Comparison of ENCODE assay signal across 13 cellular contexts in the genomic region with DNA sequence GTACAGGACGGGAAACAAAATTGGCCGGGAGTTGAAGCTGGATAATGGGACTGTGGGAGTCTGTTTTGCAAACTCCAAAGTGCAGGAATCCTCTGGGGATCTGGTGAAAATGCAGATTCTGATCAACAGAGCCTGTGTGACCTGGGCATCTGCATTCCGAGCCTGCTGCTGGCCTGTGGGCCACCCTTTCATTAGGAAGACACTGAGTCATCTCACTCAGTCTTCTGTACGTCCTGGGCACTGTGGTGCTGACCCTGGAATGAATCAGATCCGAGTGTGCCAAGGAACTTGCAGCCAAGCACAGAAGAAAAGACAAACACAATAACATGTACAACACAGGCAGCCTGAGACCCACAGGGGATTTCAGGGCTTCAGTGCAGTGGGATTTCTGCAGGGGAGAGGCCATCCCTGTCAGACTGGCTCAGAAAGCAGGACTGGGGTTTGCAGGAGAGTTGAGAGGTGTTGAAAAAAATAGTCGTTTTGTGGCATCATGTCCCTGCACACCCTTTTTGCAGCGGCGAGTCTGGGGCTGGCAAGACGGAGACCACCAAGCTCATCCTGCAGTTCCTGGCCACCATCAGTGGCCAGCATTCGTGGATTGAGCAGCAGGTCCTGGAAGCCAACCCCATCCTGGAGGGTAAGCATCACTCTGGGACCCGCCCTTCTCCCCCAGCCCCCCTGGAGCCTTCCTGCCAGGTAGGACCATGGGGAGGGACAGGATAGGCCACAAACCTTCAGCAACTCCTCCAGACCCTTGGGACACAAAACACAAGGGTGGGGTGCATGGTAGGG. TPM values are rescaled to one million over a fixed set of nuclear protein-coding genes. Genes with fewer than 3 reads are reported as not detected.
DNase-seq lines count a peak whose midpoint lies in the region; ATAC-seq, FAIRE-seq and TF ChIP-seq lines count a peak whose summit lies in the region.
"Had no signal": no experiment of that assay in that cellular context is flagged by ENCODE, and none has a peak within 500 bp of the region (broad histone marks: within the 10 kb centered on the region; RNA-seq: fewer than 3 reads in every experiment).

No MANE protein-coding gene starts in this region.

- H3K4me1 ChIP-seq in A549, result peaks cover 23% of the 10 kb centered on the region
- H3K4me1 ChIP-seq in mesenchymal stem cell (ENCODE audit: control insufficient read depth, insufficient read depth, low read depth, low read length), result peaks cover 2% of the 10 kb centered on the region

- no peak overlapping the region for H4K91ac ChIP-seq in mesenchymal stem cell (ENCODE audit: low read length)

- no peak overlapping the region for H2BK5ac ChIP-seq in mesenchymal stem cell (ENCODE audit: low read depth, low read length, poor library complexity, severe bottlenecking)

- H3K4me1 Mint-ChIP-seq in T-helper 2 cell treated with Interferon-gamma antibody and Interleukin-4, amounts not matched to agents 5 μg/mL and 100 μg/mL, for 36 hours (ENCODE audit: low read depth), result peaks cover 2% of the 10 kb centered on the region
- peaks cover 17% of the 10 kb centered on the region for H3K4me1 Mint-ChIP-seq in CD14-positive monocyte

- no peak overlapping the region for H2BK15ac ChIP-seq in mesenchymal stem cell (ENCODE audit: low read depth, poor library complexity, severe bottlenecking)

- no peak for FAIRE-seq in A549 (lab: Jason Lieb, UNC)

- intact Hi-C loops in CD14-positive monocyte (cut with micrococcal nuclease), result no loop called here

- DNase-seq in A549 (ENCODE audit: low read depth in 1 of 2, low spot score in 1 of 2) (peak in 1 of 2 experiments; percentile 11), M059J (ENCODE audit: low read depth) (peak; percentile 86), epithelial cell of esophagus (ENCODE audit: low read depth) (peak; percentile 60), mesenchymal stem cell (no peak), NCI-H2227 (lab: John Stamatoyannopoulos, UW; ENCODE audit: unreplicated experiment) (no peak), CD14-positive monocyte (ENCODE audit: low spot score) (no peak)
- no peak for DNase-seq in T-helper 2 cell treated with Interferon-gamma antibody and Interleukin-4, amounts not matched to agents 5 μg/mL and 100 μg/mL, for 36 hours (ENCODE audit: low spot score)
- DNase-seq: activated CD4-positive, alpha-beta T cell treated with anti-CD3 and anti-CD28 coated beads for 1 hour; NCI-H1417 treated with DMSO at 0.1 percent for 48 hours; nephron progenitor cell had no signal

- no peaks in the 10 kb centered on the region for H3K79me1 ChIP-seq in mesenchymal stem cell (replicated peaks; ENCODE audit: low read length, poor library complexity, severe bottlenecking)

- no peak overlapping the region for H3K18ac ChIP-seq in mesenchymal stem cell (ENCODE audit: low read depth in 1 of 2, low read length in 2 of 2)

- H3K27me3 Mint-ChIP-seq in T-helper 2 cell treated with Interferon-gamma antibody and Interleukin-4, amounts not matched to agents 5 μg/mL and 100 μg/mL, for 36 hours (ENCODE audit: low read depth), result peaks cover 32% of the 10 kb centered on the region
- peaks cover 0 to 4% (median 3%) of the 10 kb centered on the region in 3 donors for H3K27me3 Mint-ChIP-seq in CD14-positive monocyte (ENCODE audit: low read depth in 3 of 3)

- peak overlapping the region; percentile 53 for H3K9ac ChIP-seq in mesenchymal stem cell (ENCODE audit: low read length)
- H3K9ac ChIP-seq: BLaER1 had no signal

- no peaks in the 10 kb centered on the region for H3K36me3 ChIP-seq in mesenchymal stem cell (ENCODE audit: control insufficient read depth in 1 of 2, insufficient read depth in 2 of 2, low read depth in 1 of 2, low read length in 2 of 2)
- H3K36me3 ChIP-seq: BLaER1 had no signal

- no peak overlapping the region for H2AK5ac ChIP-seq in mesenchymal stem cell (ENCODE audit: low read length, severe bottlenecking)

- H3K9me3 ChIP-seq in A549, result no peaks in the 10 kb centered on the region
- H3K9me3 ChIP-seq in mesenchymal stem cell (ENCODE audit: control insufficient read depth, low read length), result no peaks in the 10 kb centered on the region
- H3K9me3 ChIP-seq: BLaER1 had no signal

- no peak overlapping the region for H2AFZ ChIP-seq in mesenchymal stem cell (ENCODE audit: low read depth, low read length)
- H2AFZ ChIP-seq: PC-9 had no signal

- no peak for TF ChIP-seq POLR2A in A549 (IDR thresholded peaks at IDR 0.05; ENCODE audit: low read length)

- TF ChIP-seq RAD21 in A549 (conservative IDR thresholded peaks at IDR 0.05 in 1 of 2, IDR thresholded peaks at IDR 0.05 in 1 of 2), result no peak

- H3K14ac ChIP-seq in mesenchymal stem cell (ENCODE audit: low read length in 2 of 2), result peak overlapping the region in 1 of 2 experiments; percentile 19

- H3K4me3 Mint-ChIP-seq in T-helper 2 cell treated with Interferon-gamma antibody and Interleukin-4, amounts not matched to agents 5 μg/mL and 100 μg/mL, for 36 hours, result no peak overlapping the region
- H3K4me3 Mint-ChIP-seq in CD14-positive monocyte, result no peak overlapping the region
- H3K4me3 Mint-ChIP-seq: nephron progenitor cell had no signal

- TF ChIP-seq CTCF in A549 (IDR thresholded peaks at IDR 0.05) (no peak), epithelial cell of esophagus (IDR thresholded peaks at IDR 0.05; ENCODE audit: insufficient read depth, low read depth, low read length, missing control alignments) (no peak), CD14-positive monocyte (IDR thresholded peaks at IDR 0.05) (no peak)

- H3K36me3 Mint-ChIP-seq in T-helper 2 cell treated with Interferon-gamma antibody and Interleukin-4, amounts not matched to agents 5 μg/mL and 100 μg/mL, for 36 hours (ENCODE audit: low read depth), result no peaks in the 10 kb centered on the region
- no peaks in the 10 kb centered on the region for H3K36me3 Mint-ChIP-seq in CD14-positive monocyte

- H2BK12ac ChIP-seq in mesenchymal stem cell (ENCODE audit: low read length in 2 of 2), result no peak overlapping the region

- H2BK120ac ChIP-seq in mesenchymal stem cell (ENCODE audit: low read depth, low read length), result no peak overlapping the region

- H4K8ac ChIP-seq in mesenchymal stem cell (ENCODE audit: low read length), result no peak overlapping the region

- H3K4ac ChIP-seq in mesenchymal stem cell (ENCODE audit: low read depth in 1 of 2, low read length in 2 of 2), result no peak overlapping the region

- CTCF ChIA-PET in A549 (lab: Yijun Ruan, JAX), result interaction anchor here (1.8 kb wide), 1 partner anchor 22 kb away, joined by 7 read pairs; no protein-coding TSS in a partner anchor

- H3K23ac ChIP-seq in mesenchymal stem cell (ENCODE audit: low read length in 2 of 2), result no peak overlapping the region

- H3K27ac ChIP-seq in A549 (0 out of 6 replicates have a peak overlapping the region, but pooled peaks of 1 of the 2 experiments have one; percentile 16), mesenchymal stem cell (ENCODE audit: low read length, poor library complexity, severe bottlenecking) (no peak overlapping the region)
- H3K27ac ChIP-seq: BLaER1, PC-9 had no signal

- WGBS in A549 (ENCODE audit: missing lambda C conversion rate), result 52% methylated on average over 11 of the region's 11 CpGs
- 78% methylated on average over 9 of the region's 11 CpGs for WGBS in mesenchymal stem cell

- peak; percentile 33 to 54; a peak in 2 of 6 replicates for ATAC-seq in A549
- no peak for ATAC-seq in GM19463 (IDR thresholded peaks at IDR 0.05; ENCODE audit: unreplicated experiment)

- no peaks in the 10 kb centered on the region for H3K9me3 Mint-ChIP-seq in T-helper 2 cell treated with Interferon-gamma antibody and Interleukin-4, amounts not matched to agents 5 μg/mL and 100 μg/mL, for 36 hours
- no peaks in the 10 kb centered on the region for H3K9me3 Mint-ChIP-seq in CD14-positive monocyte
- H3K9me3 Mint-ChIP-seq: nephron progenitor cell had no signal

- H3K27ac Mint-ChIP-seq in T-helper 2 cell treated with Interferon-gamma antibody and Interleukin-4, amounts not matched to agents 5 μg/mL and 100 μg/mL, for 36 hours, result no peak overlapping the region
- H3K27ac Mint-ChIP-seq in CD14-positive monocyte, result no peak overlapping the region
- H3K27ac Mint-ChIP-seq: nephron progenitor cell had no signal

- TF ChIP-seq EP300 in A549 (IDR thresholded peaks at IDR 0.05), result no peak

- POLR2A ChIA-PET in A549 (lab: Yijun Ruan, JAX), result no interaction called here

- peaks cover 14 to 18% of the 10 kb centered on the region in 2 experiments for H3K27me3 ChIP-seq in mesenchymal stem cell (ENCODE audit: control insufficient read depth in 1 of 2, insufficient read depth in 1 of 2, low read length in 2 of 2)
- H3K27me3 ChIP-seq: BLaER1 had no signal

- no peak overlapping the region for H3K4me3 ChIP-seq in A549
- H3K4me3 ChIP-seq in epithelial cell of esophagus (ENCODE audit: low read length), result no peak overlapping the region
- peak overlapping the region in 1 of 2 experiments; percentile 7 for H3K4me3 ChIP-seq in mesenchymal stem cell (ENCODE audit: insufficient read depth in 1 of 2, low read depth in 1 of 2, low read length in 2 of 2)
- H3K4me3 ChIP-seq: BLaER1, PC-9 had no signal

- H3K4me2 ChIP-seq in A549 (peak overlapping the region; percentile 33; the same call in 1 of the 3 replicates), mesenchymal stem cell (ENCODE audit: low read length, poor library complexity, severe bottlenecking) (no peak overlapping the region)
- H3K4me2 ChIP-seq: BLaER1, PC-9 had no signal

TF ChIP-seq in A549, 52 proteins besides CTCF, POLR2A, EP300 and RAD21 (continues in another document):
- TF ChIP-seq RFX5 (IDR thresholded peaks at IDR 0.05) (no peak), EHMT2 (IDR thresholded peaks at IDR 0.05; ENCODE audit: low read depth) (no peak), FOXS1 (CRISPR knock-in tag; IDR thresholded peaks at IDR 0.05) (no peak), MAFK (IDR thresholded peaks at IDR 0.05; ENCODE audit: partially characterized antibody) (no peak)

RNA-seq across cellular contexts. Expression of a gene that starts 34.0 kb away (rescaled TPM):
- polyA plus RNA-seq in A549 (2011; rRNA removed), result 0.09 and 0.15 TPM in 2 replicates
- polyA plus RNA-seq in A549 (2012; cell fraction: cytosol; rRNA removed), result 0.03 and 0.09 TPM in 2 replicates
- 0.39 and 0.41 TPM in 2 replicates for polyA plus RNA-seq in A549 (2012; cell fraction: nucleus; rRNA removed)
- 0.04 to 0.08 TPM (median 0.08 TPM) in 3 replicates for polyA plus RNA-seq in A549 (2017; fragmentation: RNase III; extraction: RNeasy Plus Mini Kit Qiagen cat#74134 plus additional on column Dnase treatment)
- polyA minus RNA-seq in A549 (2011; rRNA and poly(A)+ RNA removed), result 0.15 and 0.50 TPM in 2 replicates
- total RNA-seq in M059J (2014; rRNA removed; shearing (Covaris generic)), result 5.8 and 10.9 TPM in 2 replicates
- polyA plus RNA-seq in mesenchymal stem cell (2013, experiment 1 of 2), result not detected
- polyA plus RNA-seq in mesenchymal stem cell (2013, experiment 2 of 2), result 0.01 TPM
- 1 to 10 TPM; 7.3 to 9.0 TPM for polyA plus RNA-seq in CD14-positive monocyte
- total RNA-seq: PC-9 had no signal

RNA-seq across cellular contexts. Expression of a gene that starts 43.2 kb away (rescaled TPM):
- polyA plus RNA-seq in A549 (2011; rRNA removed) (57.2 and 69.1 TPM in 2 replicates), A549 (2017; fragmentation: RNase III; extraction: RNeasy Plus Mini Kit Qiagen cat#74134 plus additional on column Dnase treatment) (56.6 to 64.3 TPM (median 58.2 TPM) in 3 replicates), CD14-positive monocyte (10 to 100 TPM in 1 of 2 donors, 1 to 10 TPM in 1; 7.9 to 15.6 TPM)
- 20.6 and 23.6 TPM in 2 replicates for polyA plus RNA-seq in A549 (2012; cell fraction: cytosol; rRNA removed)
- polyA plus RNA-seq in A549 (2012; cell fraction: nucleus; rRNA removed), result 14.8 and 17.0 TPM in 2 replicates
- polyA minus RNA-seq in A549 (2011; rRNA and poly(A)+ RNA removed), result 16.8 and 24.3 TPM in 2 replicates
- total RNA-seq in M059J (2014; rRNA removed; shearing (Covaris generic)), result 31.8 and 43.4 TPM in 2 replicates
- 32.8 TPM for polyA plus RNA-seq in mesenchymal stem cell (2013, experiment 1 of 2)
- polyA plus RNA-seq in mesenchymal stem cell (2013, experiment 2 of 2), result 31.3 TPM

Comparison
In these comparisons a context has a peak if more than half of its experiments do, and no peak if none do; other contexts are left out.
1. DNase-seq: peak in M059J (single experiment) and epithelial cell of esophagus (single experiment); none in mesenchymal stem cell (single experiment), T-helper 2 cell treated with Interferon-gamma antibody and Interleukin-4, amounts not matched to agents 5 μg/mL and 100 μg/mL, for 36 hours (single experiment), NCI-H2227 (single experiment) and CD14-positive monocyte (single experiment).
2. RNA of a gene that starts 34.0 kb away (polyA plus RNA-seq): 7.3 to 9.0 TPM in CD14-positive monocyte; 0.03 to 0.41 TPM in A549; every median in the first group is over 4 times any median in the second.